Comparison of ENCODE assay signal across 1 cellular context in genomic region chr6:43339168-43339567, GRCh38.
TF ChIP-seq lines count a peak whose summit lies in the region.

No MANE protein-coding gene starts in this region.

TF ChIP-seq in HepG2, 621 proteins besides CTCF, POLR2A, EP300 and RAD21:
- no peak for TF ChIP-seq PCBP2 (optimal IDR thresholded peaks at IDR 0.05; ENCODE audit: low read depth, low read length, poor library complexity, severe bottlenecking)
- no peak for TF ChIP-seq ARID4A (CRISPR knock-in tag; IDR thresholded peaks at IDR 0.05; ENCODE audit: borderline replicate concordance)
- TF ChIP-seq, protein P1, sequence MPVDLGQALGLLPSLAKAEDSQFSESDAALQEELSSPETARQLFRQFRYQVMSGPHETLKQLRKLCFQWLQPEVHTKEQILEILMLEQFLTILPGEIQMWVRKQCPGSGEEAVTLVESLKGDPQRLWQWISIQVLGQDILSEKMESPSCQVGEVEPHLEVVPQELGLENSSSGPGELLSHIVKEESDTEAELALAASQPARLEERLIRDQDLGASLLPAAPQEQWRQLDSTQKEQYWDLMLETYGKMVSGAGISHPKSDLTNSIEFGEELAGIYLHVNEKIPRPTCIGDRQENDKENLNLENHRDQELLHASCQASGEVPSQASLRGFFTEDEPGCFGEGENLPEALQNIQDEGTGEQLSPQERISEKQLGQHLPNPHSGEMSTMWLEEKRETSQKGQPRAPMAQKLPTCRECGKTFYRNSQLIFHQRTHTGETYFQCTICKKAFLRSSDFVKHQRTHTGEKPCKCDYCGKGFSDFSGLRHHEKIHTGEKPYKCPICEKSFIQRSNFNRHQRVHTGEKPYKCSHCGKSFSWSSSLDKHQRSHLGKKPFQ (CRISPR knock-in tag; IDR thresholded peaks at IDR 0.05; ENCODE audit: insufficient replicate concordance), result no peak
